ENCODE assay signal across 12 cellular contexts in the genomic region with DNA sequence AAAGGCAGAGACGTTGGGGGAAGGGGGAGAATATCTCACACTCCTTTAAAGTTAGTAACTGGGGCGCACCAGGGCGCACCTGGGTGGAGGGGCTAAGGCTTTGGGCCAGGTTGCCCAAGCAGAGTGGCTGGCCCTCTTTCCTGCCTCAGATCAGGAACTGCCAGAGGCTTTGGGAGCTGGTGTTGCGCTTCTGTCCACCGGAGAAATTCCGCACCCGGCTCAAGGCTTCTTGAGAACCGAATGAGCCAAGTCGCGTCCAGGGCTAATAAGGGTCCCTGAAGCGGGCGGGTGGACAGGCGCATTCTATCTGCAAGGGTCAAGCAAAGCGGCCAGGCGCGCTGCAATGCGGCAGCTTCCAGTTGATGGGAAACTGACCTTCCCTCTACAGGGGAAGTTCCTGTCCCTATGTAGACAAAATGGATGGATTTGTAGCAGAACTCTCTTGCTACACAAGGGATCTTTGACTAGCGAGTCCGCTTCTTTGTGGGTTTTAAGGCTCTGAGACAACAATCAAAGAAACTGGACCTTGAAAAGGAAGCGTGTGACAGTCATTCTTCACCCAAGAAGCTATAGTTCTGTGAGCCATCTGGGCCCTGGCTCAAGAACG. TPM values are rescaled to one million over a fixed set of nuclear protein-coding genes. Genes with fewer than 3 reads are reported as not detected.
A peak's percentile ranks its signal among the peaks of the same experiment; 100 is the strongest.
DNase-seq lines count a peak whose midpoint lies in the region; ATAC-seq and TF ChIP-seq lines count a peak whose summit lies in the region.
"Had no signal": no experiment of that assay in that cellular context is flagged by ENCODE, and none has a peak within 500 bp of the region (broad histone marks: within the 10 kb centered on the region; RNA-seq: fewer than 3 reads in every experiment).

No MANE protein-coding gene starts in this region.

- H3K27me3 ChIP-seq in Karpas-422 (ENCODE audit: low read length) (no peaks in the 10 kb centered on the region), endodermal cell (ENCODE audit: control insufficient read depth, insufficient read depth, low read length, poor library complexity, severe bottlenecking) (peaks cover 98% of the 10 kb centered on the region), right atrium auricular region (peaks cover 70 to 94% of the 10 kb centered on the region in 2 donors), upper lobe of right lung (peaks cover 98% of the 10 kb centered on the region), left lung (peaks cover 96 to 100% of the 10 kb centered on the region in 2 donors)

- H3K36me3 Mint-ChIP-seq in endodermal cell (ENCODE audit: low read depth): no peaks in the 10 kb centered on the region
- H3K36me3 Mint-ChIP-seq in stimulated activated effector memory CD8-positive, alpha-beta T cell treated with anti-CD3 and anti-CD28 coated beads, Interleukin-12 subunit alpha, Interleukin-12 subunit beta, amount 100 ng/mL, for 72 hours: peaks cover 5% of the 10 kb centered on the region
- H3K36me3 Mint-ChIP-seq: activated naive CD8-positive, alpha-beta T cell treated with anti-CD3 and anti-CD28 coated beads, Interleukin-2, amount 10 ng/mL, durations not matched to agents 7 days and 5 days had no signal

- H3K4me3 ChIP-seq in GM12875 (ENCODE audit: low read depth, low read length) (peak overlapping the region; percentile 89), Karpas-422 (ENCODE audit: low read length) (peak overlapping the region; percentile 83), endodermal cell (ENCODE audit: low read length) (no peak overlapping the region), right atrium auricular region (no peak overlapping the region), upper lobe of right lung (no peak overlapping the region), left lung (no peak overlapping the region)
- H3K4me3 ChIP-seq: SJSA1 had no signal

- H3K79me2 ChIP-seq in Karpas-422 (ENCODE audit: low read length): peaks cover 97% of the 10 kb centered on the region

- H3K27me3 Mint-ChIP-seq in endodermal cell (ENCODE audit: insufficient read depth): peaks cover 99% of the 10 kb centered on the region

- peaks cover 24% of the 10 kb centered on the region for H4K20me1 ChIP-seq in Karpas-422 (ENCODE audit: insufficient read depth, low read depth, low read length)

- H3K9me3 Mint-ChIP-seq in endodermal cell: peaks cover 2% of the 10 kb centered on the region
- H3K9me3 Mint-ChIP-seq in stimulated activated effector memory CD8-positive, alpha-beta T cell treated with anti-CD3 and anti-CD28 coated beads, Interleukin-12 subunit alpha, Interleukin-12 subunit beta, amount 100 ng/mL, for 72 hours: no peaks in the 10 kb centered on the region
- H3K9me3 Mint-ChIP-seq: activated naive CD8-positive, alpha-beta T cell treated with anti-CD3 and anti-CD28 coated beads, Interleukin-2, amount 10 ng/mL, durations not matched to agents 7 days and 5 days had no signal

- peak; percentile 75 for DNase-seq in Karpas-422
- DNase-seq in endodermal cell: peak; percentile 64
- no peak for DNase-seq in stimulated activated effector memory CD8-positive, alpha-beta T cell treated with anti-CD3 and anti-CD28 coated beads, Interleukin-12 subunit alpha, Interleukin-12 subunit beta, amount 100 ng/mL, for 72 hours (ENCODE audit: low spot score in 2 of 2)
- no peak for DNase-seq in right atrium auricular region (ENCODE audit: low spot score)
- no peak for DNase-seq in upper lobe of right lung
- no peak for DNase-seq in left lung
- DNase-seq: activated naive CD8-positive, alpha-beta T cell treated with anti-CD3 and anti-CD28 coated beads, Interleukin-2, amount 10 ng/mL, durations not matched to agents 7 days and 5 days; NCI-H226; right cardiac atrium; stomach had no signal

- peak overlapping the region; percentile 92 for H3K27ac ChIP-seq in Karpas-422 (ENCODE audit: low read length)
- H3K27ac ChIP-seq in endodermal cell (ENCODE audit: low read depth, low read length): no peak overlapping the region
- no peak overlapping the region for H3K27ac ChIP-seq in right atrium auricular region
- no peak overlapping the region for H3K27ac ChIP-seq in upper lobe of right lung
- H3K27ac ChIP-seq in left lung: no peak overlapping the region
- H3K27ac ChIP-seq: SJSA1, stomach had no signal

- peaks cover 8% of the 10 kb centered on the region; the same call in 1 of the 2 replicates for H3K36me3 ChIP-seq in Karpas-422 (ENCODE audit: insufficient read depth, low read length)
- no peaks in the 10 kb centered on the region for H3K36me3 ChIP-seq in endodermal cell (ENCODE audit: control insufficient read depth, insufficient read depth, low read length)
- no peaks in the 10 kb centered on the region for H3K36me3 ChIP-seq in right atrium auricular region
- no peaks in the 10 kb centered on the region for H3K36me3 ChIP-seq in upper lobe of right lung
- H3K36me3 ChIP-seq in left lung: no peaks in the 10 kb centered on the region
- H3K36me3 ChIP-seq: SJSA1, stomach had no signal

- no peak overlapping the region for H3K27ac Mint-ChIP-seq in endodermal cell
- H3K27ac Mint-ChIP-seq in stimulated activated effector memory CD8-positive, alpha-beta T cell treated with anti-CD3 and anti-CD28 coated beads, Interleukin-12 subunit alpha, Interleukin-12 subunit beta, amount 100 ng/mL, for 72 hours: no peak overlapping the region
- H3K27ac Mint-ChIP-seq: activated naive CD8-positive, alpha-beta T cell treated with anti-CD3 and anti-CD28 coated beads, Interleukin-2, amount 10 ng/mL, durations not matched to agents 7 days and 5 days had no signal

- 20 to 24% methylated on average over 18 to 21 of the region's 21 CpGs for WGBS in endodermal cell (ENCODE audit: insufficient coverage in 1 of 2, insufficient read length in 1 of 2), 2 experiments

- peak overlapping the region; percentile 92 for H3K9ac ChIP-seq in Karpas-422 (ENCODE audit: low read length)
- no peak overlapping the region for H3K9ac ChIP-seq in endodermal cell (ENCODE audit: extremely low read depth, low read length, poor library complexity, severe bottlenecking)

- no peak overlapping the region for H2AFZ ChIP-seq in Karpas-422 (ENCODE audit: low read length)

- H3K4me1 Mint-ChIP-seq in endodermal cell: peaks cover 22% of the 10 kb centered on the region
- peaks cover 38% of the 10 kb centered on the region for H3K4me1 Mint-ChIP-seq in stimulated activated effector memory CD8-positive, alpha-beta T cell treated with anti-CD3 and anti-CD28 coated beads, Interleukin-12 subunit alpha, Interleukin-12 subunit beta, amount 100 ng/mL, for 72 hours

- TF ChIP-seq CTCF in GM12875 (IDR thresholded peaks at IDR 0.05; ENCODE audit: borderline replicate concordance, insufficient read depth, low read depth, low read length) (no peak), endodermal cell (conservative IDR thresholded peaks at IDR 0.05) (no peak), right atrium auricular region (IDR thresholded peaks at IDR 0.05) (no peak), upper lobe of right lung (IDR thresholded peaks at IDR 0.05) (no peak), left lung (IDR thresholded peaks at IDR 0.05) (no peak)

- ATAC-seq in stimulated activated effector memory CD8-positive, alpha-beta T cell treated with anti-CD3 and anti-CD28 coated beads, Interleukin-12 subunit alpha, Interleukin-12 subunit beta, amount 100 ng/mL, for 72 hours: no peak
- ATAC-seq in upper lobe of right lung: no peak
- no peak for ATAC-seq in left lung

- peak overlapping the region; percentile 97 for H3K4me2 ChIP-seq in Karpas-422 (ENCODE audit: low read depth, low read length, poor library complexity, severe bottlenecking)

- H3K4me1 ChIP-seq in Karpas-422 (ENCODE audit: low read length) (peaks cover 74% of the 10 kb centered on the region), endodermal cell (ENCODE audit: control insufficient read depth, insufficient read depth, low read length) (peaks cover 15% of the 10 kb centered on the region), right atrium auricular region (peaks cover 0 to 48% of the 10 kb centered on the region in 2 donors), upper lobe of right lung (peaks cover 35% of the 10 kb centered on the region), left lung (peaks cover 28 to 34% of the 10 kb centered on the region in 2 donors)

- no peaks in the 10 kb centered on the region for H3K9me2 ChIP-seq in Karpas-422 (replicated peaks; ENCODE audit: insufficient read depth, low read length)

- H3K4me3 Mint-ChIP-seq in endodermal cell: peak overlapping the region; percentile 51
- H3K4me3 Mint-ChIP-seq in stimulated activated effector memory CD8-positive, alpha-beta T cell treated with anti-CD3 and anti-CD28 coated beads, Interleukin-12 subunit alpha, Interleukin-12 subunit beta, amount 100 ng/mL, for 72 hours: peak overlapping the region; percentile 75

- intact Hi-C loops in upper lobe of right lung (cut with DNase I) (no loop called here), left lung (cut with DNase I) (no loop called here)

- H3K9me3 ChIP-seq in Karpas-422 (ENCODE audit: low read length) (no peaks in the 10 kb centered on the region), endodermal cell (ENCODE audit: control insufficient read depth, low read length) (no peaks in the 10 kb centered on the region), right atrium auricular region (no peaks in the 10 kb centered on the region), upper lobe of right lung (no peaks in the 10 kb centered on the region), left lung (no peaks in the 10 kb centered on the region)

RNA-seq across cellular contexts. Expression of a gene that starts 5.5 kb away (rescaled TPM):
- total RNA-seq in Karpas-422 (2014; rRNA removed; shearing (Covaris generic); ENCODE audit: low replicate concordance): 88.9 and 93.3 TPM in 2 replicates
- total RNA-seq in endodermal cell (under 1 TPM in 1 of 2 donors, not detected in 1; 0.15 TPM), right atrium auricular region (under 1 TPM in 1 of 2 donors, not detected in 1; 0.59 TPM), upper lobe of right lung (0.23 TPM), left lung (under 1 TPM; 0.03 to 0.65 TPM)
- 0.75 TPM for polyA plus RNA-seq in endodermal cell (2013, experiment 1 of 2)
- 1.6 TPM for polyA plus RNA-seq in endodermal cell (2013, experiment 2 of 2)
- total RNA-seq: SJSA1 had no signal
- polyA plus RNA-seq: right cardiac atrium had no signal

Comparison
In these comparisons a context has a peak if more than half of its experiments do, and no peak if none do; other contexts are left out.
1. H3K4me3 ChIP-seq: peak in GM12875 (single experiment) and Karpas-422 (single experiment); none in endodermal cell (single experiment), right atrium auricular region (0 of 2), upper lobe of right lung (single experiment) and left lung (0 of 2).
2. DNase-seq: peak in Karpas-422 (single experiment) and endodermal cell (single experiment); none in stimulated activated effector memory CD8-positive, alpha-beta T cell treated with anti-CD3 and anti-CD28 coated beads, Interleukin-12 subunit alpha, Interleukin-12 subunit beta, amount 100 ng/mL, for 72 hours (0 of 2), right atrium auricular region (single experiment), upper lobe of right lung (single experiment) and left lung (0 of 2).
3. RNA of a gene that starts 5.5 kb away (total RNA-seq): 88.9 to 93.3 TPM in Karpas-422; 0.03 to 0.65 TPM in left lung, 0.59 TPM in right atrium auricular region, 0.23 TPM in upper lobe of right lung (single experiment) and 0.15 TPM in endodermal cell; every median in the first group is over 10 times any median in the second.